In the genomic region with DNA sequence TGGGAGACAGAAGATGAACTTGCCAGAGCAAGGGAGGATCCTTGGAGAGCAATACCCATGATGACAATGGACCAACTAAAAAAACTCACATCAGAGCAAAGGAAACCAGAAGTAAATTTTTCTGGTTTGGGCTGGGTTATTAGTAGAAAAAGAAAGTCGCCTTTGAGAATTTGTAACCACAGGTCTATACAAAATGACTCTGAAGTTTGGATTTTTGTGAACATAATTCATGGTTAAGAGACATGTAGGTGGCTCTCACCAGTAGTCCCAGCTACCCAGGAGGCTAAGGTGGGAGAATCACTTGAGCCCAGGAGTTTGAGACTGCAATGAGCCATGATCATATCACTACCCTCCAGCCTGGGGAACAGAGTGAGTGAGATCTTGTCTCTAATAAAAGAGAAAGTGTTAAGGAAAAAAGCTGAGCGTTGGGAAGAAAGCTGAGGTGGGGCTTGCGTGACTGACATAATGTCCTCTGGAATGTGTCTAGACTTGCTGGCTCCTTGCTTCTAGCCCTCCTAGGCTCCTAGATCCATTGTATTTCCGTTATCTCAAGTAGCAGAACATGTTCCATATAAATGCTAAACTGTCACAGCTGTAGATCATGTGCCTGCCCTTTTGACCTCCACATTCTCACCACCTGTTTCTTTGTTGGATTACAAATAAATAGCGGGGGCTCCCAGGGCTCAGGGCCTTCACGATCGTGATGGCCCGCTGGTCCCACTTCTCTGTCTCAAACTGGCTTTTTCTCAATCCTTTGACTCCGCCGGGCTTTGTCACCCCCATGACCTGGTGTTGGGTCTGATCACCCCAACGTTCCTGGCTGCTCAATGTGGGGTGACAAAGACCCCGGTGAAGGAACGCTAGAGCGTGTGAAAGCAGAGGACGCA, we compare ENCODE assay signal across 10 cellular contexts. TPM values are rescaled to one million over a fixed set of nuclear protein-coding genes. Genes with fewer than 3 reads are reported as not detected.
DNase-seq lines count a peak whose midpoint lies in the region; ATAC-seq, FAIRE-seq and TF ChIP-seq lines count a peak whose summit lies in the region.
"Had no signal": no experiment of that assay in that cellular context is flagged by ENCODE, and none has a peak within 500 bp of the region (broad histone marks: within the 10 kb centered on the region; RNA-seq: fewer than 3 reads in every experiment).

No MANE protein-coding gene starts in this region.

- H4K20me1 ChIP-seq in astrocyte (ENCODE audit: insufficient read depth, low read length), result no peaks in the 10 kb centered on the region

- H3K27me3 Mint-ChIP-seq in astrocyte (ENCODE audit: low read depth, unreplicated experiment) (no peaks in the 10 kb centered on the region), type B pancreatic cell (peaks cover 5% of the 10 kb centered on the region)

- no peak for TF ChIP-seq CTCF in astrocyte (IDR thresholded peaks at IDR 0.05; ENCODE audit: insufficient read depth, low read depth, low read length)
- TF ChIP-seq CTCF in type B pancreatic cell (conservative IDR thresholded peaks at IDR 0.05), result no peak
- no peak for TF ChIP-seq CTCF in D721Med (IDR thresholded peaks at IDR 0.05; ENCODE audit: insufficient read depth, missing control alignments)

- H3K27me3 ChIP-seq in astrocyte (ENCODE audit: insufficient read depth, low read length), result no peaks in the 10 kb centered on the region

- intact Hi-C loops in left ventricle myocardium superior (cut with micrococcal nuclease) (no loop called here), Right ventricle myocardium inferior (cut with DNase I) (no loop called here)

- no peaks in the 10 kb centered on the region for H3K79me2 ChIP-seq in astrocyte (ENCODE audit: insufficient read depth, low read length)

- H3K9ac ChIP-seq in astrocyte (ENCODE audit: low read length), result peak overlapping the region; percentile 53

- H3K4me3 Mint-ChIP-seq in astrocyte (ENCODE audit: unreplicated experiment) (peak overlapping the region; percentile 66), type B pancreatic cell (peak overlapping the region; percentile 27)

- no peaks in the 10 kb centered on the region for H3K9me3 ChIP-seq in astrocyte (ENCODE audit: insufficient read depth, low read depth, low read length)

- no peaks in the 10 kb centered on the region for H3K36me3 ChIP-seq in astrocyte (ENCODE audit: insufficient read depth, low read length)

- peaks cover 20% of the 10 kb centered on the region for H3K4me1 ChIP-seq in astrocyte (ENCODE audit: insufficient read depth, low read length)

- DNase-seq in left ventricle myocardium superior (no peak), Right ventricle myocardium inferior (ENCODE audit: missing footprints) (no peak), astrocyte (ENCODE audit: low read depth) (peak; percentile 80), type B pancreatic cell (ENCODE audit: extremely low spot score, unreplicated experiment) (no peak), NCI-H2029 (lab: John Stamatoyannopoulos, UW) (no peak), AG08396 (ENCODE audit: low spot score) (no peak), D721Med (ENCODE audit: insufficient read length, low spot score) (no peak)

- no peaks in the 10 kb centered on the region for H3K36me3 Mint-ChIP-seq in astrocyte (ENCODE audit: low read depth, unreplicated experiment)
- H3K36me3 Mint-ChIP-seq in type B pancreatic cell, result no peaks in the 10 kb centered on the region

- H3K4me1 Mint-ChIP-seq in astrocyte (ENCODE audit: low read depth, unreplicated experiment), result peaks cover 49% of the 10 kb centered on the region
- H3K4me1 Mint-ChIP-seq in type B pancreatic cell (ENCODE audit: unreplicated experiment), result peaks cover 28% of the 10 kb centered on the region

- H2AFZ ChIP-seq in astrocyte (ENCODE audit: low read depth, low read length), result peak overlapping the region; percentile 44

- ATAC-seq in left ventricle myocardium superior (peak; percentile 9), Right ventricle myocardium inferior (no peak), HG03175 (IDR thresholded peaks at IDR 0.05; ENCODE audit: unreplicated experiment) (peak; percentile 69)

- no peak for FAIRE-seq in astrocyte (lab: Jason Lieb, UNC)
- no peak for FAIRE-seq in D721Med (lab: Jason Lieb, UNC)
- FAIRE-seq: TTC549 had no signal

- peak overlapping the region; percentile 75 for H3K27ac ChIP-seq in astrocyte (ENCODE audit: low read depth, low read length)
- H3K27ac ChIP-seq: C4-2B had no signal

- no peaks in the 10 kb centered on the region for H3K9me3 Mint-ChIP-seq in astrocyte (ENCODE audit: unreplicated experiment)
- no peaks in the 10 kb centered on the region for H3K9me3 Mint-ChIP-seq in type B pancreatic cell

- H3K4me2 ChIP-seq in astrocyte (ENCODE audit: low read length), result peak overlapping the region; percentile 61

- H3K4me3 ChIP-seq in astrocyte (ENCODE audit: insufficient read depth, low read depth, low read length), result no peak overlapping the region

- H3K27ac Mint-ChIP-seq in astrocyte (ENCODE audit: unreplicated experiment) (peak overlapping the region; percentile 99), type B pancreatic cell (peak overlapping the region; percentile 57)

RNA-seq across cellular contexts. Expression of a gene that starts 56.2 kb away (rescaled TPM):
- total RNA-seq in left ventricle myocardium superior (20.7 TPM), Right ventricle myocardium inferior (24.4 TPM), astrocyte (68.3 and 81.8 TPM in 2 replicates), type B pancreatic cell (ENCODE audit: low replicate concordance) (43.9 and 48.0 TPM in 2 replicates)
